In genomic region chr11:2563216-2564007, GRCh38 we compare ENCODE assay signal across 1 cellular context.
TF ChIP-seq lines count a peak whose summit lies in the region.

No MANE protein-coding gene starts in this region.

TF ChIP-seq in HepG2, 621 proteins besides CTCF, POLR2A, EP300 and RAD21 (continued from another document and continues in another):
- TF ChIP-seq ATF6 (CRISPR knock-in tag; conservative IDR thresholded peaks at IDR 0.05) (no peak), MXD3 (CRISPR knock-in tag; IDR thresholded peaks at IDR 0.05) (no peak), REPIN1 (CRISPR knock-in tag; IDR thresholded peaks at IDR 0.05; ENCODE audit: borderline replicate concordance, low read depth) (no peak), ATF7 (IDR thresholded peaks at IDR 0.05) (no peak), ATF7 (CRISPR knock-in tag; IDR thresholded peaks at IDR 0.05) (no peak), ARID4A (CRISPR knock-in tag; IDR thresholded peaks at IDR 0.05; ENCODE audit: borderline replicate concordance) (peak; percentile 36; the same call in 1 of the 2 replicates), U2AF2 (IDR thresholded peaks at IDR 0.05; ENCODE audit: low read depth, low read length) (no peak), FOXK1 (CRISPR knock-in tag; IDR thresholded peaks at IDR 0.05; ENCODE audit: borderline replicate concordance, low read depth) (peak; percentile 69; the same call in 1 of the 2 replicates), ZNF607 (CRISPR knock-in tag; IDR thresholded peaks at IDR 0.05; ENCODE audit: borderline replicate concordance) (no peak), ZNF547 (CRISPR knock-in tag; IDR thresholded peaks at IDR 0.05) (no peak; the same call in 1 of the 2 replicates), ZNF350 (CRISPR knock-in tag; IDR thresholded peaks at IDR 0.05; ENCODE audit: borderline replicate concordance, low read depth) (peak; percentile 55; the same call in 1 of the 2 replicates), PBX2 (CRISPR knock-in tag; IDR thresholded peaks at IDR 0.05) (no peak; the same call in 1 of the 2 replicates), ZSCAN12 (CRISPR knock-in tag; IDR thresholded peaks at IDR 0.05) (no peak), IRF9 (CRISPR knock-in tag; IDR thresholded peaks at IDR 0.05; ENCODE audit: borderline replicate concordance) (no peak), GMEB2 (CRISPR knock-in tag; IDR thresholded peaks at IDR 0.05; ENCODE audit: low read depth) (no peak), NONO (IDR thresholded peaks at IDR 0.05) (no peak), NONO (CRISPR knock-in tag; conservative IDR thresholded peaks at IDR 0.05) (peak; percentile 41; the same call in 1 of the 2 replicates), NFKBIZ (CRISPR knock-in tag; IDR thresholded peaks at IDR 0.05) (peak; percentile 90), ZBTB43 (CRISPR knock-in tag; conservative IDR thresholded peaks at IDR 0.05) (0 out of 2 replicates have a peak, but pooled peaks have one; percentile 43), RFX5 (IDR thresholded peaks at IDR 0.05; ENCODE audit: low read depth, low read length) (no peak), FOSL2 (CRISPR knock-in tag; IDR thresholded peaks at IDR 0.05) (peak; percentile 64), ZSCAN20 (CRISPR knock-in tag; IDR thresholded peaks at IDR 0.05; ENCODE audit: borderline replicate concordance) (peak; percentile 79; the same call in 1 of the 2 replicates), PRDM10 (CRISPR knock-in tag; IDR thresholded peaks at IDR 0.05; ENCODE audit: low read depth) (no peak), ZNF260 (CRISPR knock-in tag; IDR thresholded peaks at IDR 0.05; ENCODE audit: borderline replicate concordance, low read depth) (no peak), HNF1B (CRISPR knock-in tag; IDR thresholded peaks at IDR 0.05) (peak; percentile 81), HIVEP1 (CRISPR knock-in tag; IDR thresholded peaks at IDR 0.05) (peak; percentile 45; the same call in 1 of the 2 replicates), HES4 (CRISPR knock-in tag; IDR thresholded peaks at IDR 0.05; ENCODE audit: borderline replicate concordance) (no peak), SIX1 (CRISPR knock-in tag; IDR thresholded peaks at IDR 0.05; ENCODE audit: borderline replicate concordance) (no peak; the same call in 1 of the 2 replicates), TEAD3 (CRISPR knock-in tag; optimal IDR thresholded peaks at IDR 0.05; ENCODE audit: borderline replicate concordance) (peak; percentile 89), ZKSCAN8 (CRISPR knock-in tag; IDR thresholded peaks at IDR 0.05; ENCODE audit: borderline replicate concordance) (peak; percentile 80; the same call in 1 of the 2 replicates), TERF1 (CRISPR knock-in tag; IDR thresholded peaks at IDR 0.05) (no peak), ZSCAN31 (CRISPR knock-in tag; IDR thresholded peaks at IDR 0.05; ENCODE audit: low read depth) (peak; percentile 36), ETS1 (CRISPR knock-in tag; IDR thresholded peaks at IDR 0.05) (no peak), BRD4 (CRISPR knock-in tag; IDR thresholded peaks at IDR 0.05) (no peak; the same call in 1 of the 2 replicates), ARID2 (CRISPR knock-in tag; IDR thresholded peaks at IDR 0.05; ENCODE audit: borderline replicate concordance) (peak; percentile 73; the same call in 1 of the 2 replicates)
